ENCODE assay signal across 13 cellular contexts in the genomic region with DNA sequence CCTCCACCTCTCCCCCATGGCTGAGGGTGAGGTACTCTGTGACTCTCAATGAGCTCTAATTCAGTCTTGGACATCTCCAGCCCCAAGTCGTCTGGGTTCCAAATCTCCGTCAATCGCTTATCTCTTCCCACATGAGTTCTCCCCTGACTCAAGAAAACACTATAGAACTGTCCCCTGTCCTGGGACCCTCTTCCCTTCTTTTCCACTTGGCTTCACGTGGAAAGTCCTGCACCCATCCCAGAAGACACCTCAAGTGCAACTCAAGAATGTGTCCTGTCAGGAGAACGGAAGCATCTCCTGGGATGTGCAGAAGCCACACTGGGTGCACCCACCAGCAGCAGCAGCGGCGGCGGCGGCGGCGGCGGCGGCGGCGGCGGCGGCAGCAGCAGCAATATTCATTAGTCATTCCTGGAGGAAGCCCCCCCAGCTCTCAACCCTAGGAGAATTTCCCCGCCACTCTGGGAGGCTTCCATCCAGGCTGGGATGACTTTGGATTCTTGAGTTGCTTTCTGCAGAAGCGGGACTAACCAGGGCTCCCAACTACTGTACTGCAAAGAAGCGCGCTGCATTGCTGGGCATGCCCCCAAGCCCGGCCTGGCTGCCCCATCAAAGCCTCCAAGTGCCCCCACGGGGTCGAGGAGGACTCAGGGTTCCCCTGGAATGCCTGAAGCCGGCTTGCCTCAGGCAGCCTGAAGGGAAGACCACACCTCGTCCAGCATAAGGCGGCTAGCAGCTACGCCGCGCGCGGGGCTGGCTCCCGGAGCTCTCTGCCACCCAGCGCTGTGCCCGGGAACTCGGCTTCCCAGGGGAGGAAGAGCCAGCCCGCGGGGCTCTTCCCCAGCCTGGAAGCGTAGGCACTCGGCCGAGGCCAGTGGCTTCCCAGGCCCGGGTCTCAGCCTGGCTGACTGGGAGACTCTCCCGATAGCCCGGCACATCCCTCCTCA. TPM values are rescaled to one million over a fixed set of nuclear protein-coding genes. Genes with fewer than 3 reads are reported as not detected.
DNase-seq lines count a peak whose midpoint lies in the region; ATAC-seq and TF ChIP-seq lines count a peak whose summit lies in the region.
"Had no signal": no experiment of that assay in that cellular context is flagged by ENCODE, and none has a peak within 500 bp of the region (broad histone marks: within the 10 kb centered on the region; RNA-seq: fewer than 3 reads in every experiment).

No MANE protein-coding gene starts in this region.

- H3K36me3 Mint-ChIP-seq in brain: no peaks in the 10 kb centered on the region
- H3K36me3 Mint-ChIP-seq: natural killer cell; stimulated activated memory B cell treated with anti-CD40 and anti-IgM and Interleukin-4, amounts not matched to agents 10 μg/mL and 1 μg/mL and 100 μg/mL, for 72 hours had no signal

- no peaks in the 10 kb centered on the region for H3K36me3 ChIP-seq in suprapubic skin

- H3K27me3 ChIP-seq in suprapubic skin: peaks cover 73% of the 10 kb centered on the region

- DNase-seq in DMS 273 (lab: John Stamatoyannopoulos, UW; ENCODE audit: unreplicated experiment) (peak; percentile 56), DMS 273 treated with DMSO at 0.1 percent for 48 hours (lab: John Stamatoyannopoulos, UW) (no peak), left lobe of liver (ENCODE audit: low spot score) (no peak), suprapubic skin (ENCODE audit: low spot score in 2 of 2) (no peak), NCI-H2107 treated with DMSO at 0.1 percent for 48 hours (lab: John Stamatoyannopoulos, UW; ENCODE audit: unreplicated experiment) (no peak), dedifferentiated amniotic fluid mesenchymal stem cell (ENCODE audit: extremely low spot score) (no peak)
- DNase-seq: activated CD4-positive, alpha-beta T cell treated with anti-CD3 and anti-CD28 coated beads for 4 hours; natural killer cell had no signal

- no peaks in the 10 kb centered on the region for H3K9me3 ChIP-seq in suprapubic skin

- no peak for TF ChIP-seq POLR2A in suprapubic skin (IDR thresholded peaks at IDR 0.05)

- no peak overlapping the region for H3K27ac ChIP-seq in suprapubic skin
- H3K27ac ChIP-seq: 22Rv1 had no signal

- TF ChIP-seq CTCF in brain (conservative IDR thresholded peaks at IDR 0.05): no peak
- TF ChIP-seq CTCF in suprapubic skin (IDR thresholded peaks at IDR 0.05): no peak

- H3K4me3 Mint-ChIP-seq in brain: peak overlapping the region; percentile 71 to 87 (median 85)
- H3K4me3 Mint-ChIP-seq: dendritic cell treated with granulocyte-macrophage colony-stimulating factor and Interleukin-4, amounts not matched to agents 40 ng/mL and 50 ng/mL, for 4 days; natural killer cell; stimulated activated memory B cell treated with anti-CD40 and anti-IgM and Interleukin-4, amounts not matched to agents 10 μg/mL and 1 μg/mL and 100 μg/mL, for 72 hours had no signal

- H3K27ac Mint-ChIP-seq in brain: no peak overlapping the region
- H3K27ac Mint-ChIP-seq: dendritic cell treated with granulocyte-macrophage colony-stimulating factor and Interleukin-4, amounts not matched to agents 40 ng/mL and 50 ng/mL, for 4 days; natural killer cell; stimulated activated memory B cell treated with anti-CD40 and anti-IgM and Interleukin-4, amounts not matched to agents 10 μg/mL and 1 μg/mL and 100 μg/mL, for 72 hours had no signal

- peaks cover 0 to 2% (median 0%) of the 10 kb centered on the region in 5 experiments for H3K9me3 Mint-ChIP-seq in brain
- H3K9me3 Mint-ChIP-seq: dendritic cell treated with granulocyte-macrophage colony-stimulating factor and Interleukin-4, amounts not matched to agents 40 ng/mL and 50 ng/mL, for 4 days; natural killer cell; stimulated activated memory B cell treated with anti-CD40 and anti-IgM and Interleukin-4, amounts not matched to agents 10 μg/mL and 1 μg/mL and 100 μg/mL, for 72 hours had no signal

- H3K4me1 Mint-ChIP-seq in brain: peaks cover 15% of the 10 kb centered on the region

- no peak for TF ChIP-seq EP300 in suprapubic skin (IDR thresholded peaks at IDR 0.05)

- ATAC-seq in left lobe of liver (peak; percentile 28), GM19351 (IDR thresholded peaks at IDR 0.05; ENCODE audit: unreplicated experiment) (no peak)
- ATAC-seq: natural killer cell; stimulated activated memory B cell treated with anti-CD40 and anti-IgM and Interleukin-4, amounts not matched to agents 10 μg/mL and 1 μg/mL and 100 μg/mL, for 72 hours had no signal

- peaks cover 70% of the 10 kb centered on the region for H3K27me3 Mint-ChIP-seq in brain

- WGBS in suprapubic skin: 8% methylated on average over 16 of the region's 44 CpGs

- H3K4me3 ChIP-seq in suprapubic skin: peak overlapping the region; percentile 48

- H3K4me1 ChIP-seq in suprapubic skin: peaks cover 21% of the 10 kb centered on the region

RNA-seq across cellular contexts. Expression of gene CRTAC1, which starts 1.0 kb away (rescaled TPM):
- 18.8 TPM for polyA plus RNA-seq in brain (ENCODE audit: insufficient read depth, low read depth, low replicate concordance)
- 0.28 TPM for total RNA-seq in left lobe of liver
- total RNA-seq in suprapubic skin: 1 to 10 TPM; 1.3 to 5.1 (median 2.2) TPM
- total RNA-seq: natural killer cell had no signal
